Comparison of ENCODE assay signal across 12 cellular contexts in the genomic region with DNA sequence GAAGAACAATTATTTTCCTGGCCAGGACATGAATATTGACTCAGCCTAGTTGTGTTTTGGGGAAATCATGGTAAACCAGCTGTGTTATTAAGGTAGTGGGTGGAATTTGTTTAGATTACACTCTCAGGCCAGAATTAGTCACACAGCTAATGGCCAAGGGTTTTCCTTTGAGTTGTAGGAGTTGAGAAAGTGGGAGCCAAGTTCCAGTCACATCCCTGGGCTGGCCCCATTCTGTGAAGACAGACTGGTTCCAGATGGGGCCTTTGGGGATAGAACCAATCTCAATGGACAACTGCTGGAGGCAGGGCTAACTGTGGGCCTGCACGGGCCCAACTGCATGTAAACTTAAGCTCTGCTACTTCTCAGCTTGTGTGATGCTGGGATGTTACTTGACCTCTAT. TPM values are rescaled to one million over a fixed set of nuclear protein-coding genes. Genes with fewer than 3 reads are reported as not detected.
A peak's percentile ranks its signal among the peaks of the same experiment; 100 is the strongest.
DNase-seq lines count a peak whose midpoint lies in the region; ATAC-seq and TF ChIP-seq lines count a peak whose summit lies in the region.
"Had no signal": no experiment of that assay in that cellular context is flagged by ENCODE, and none has a peak within 500 bp of the region (broad histone marks: within the 10 kb centered on the region; RNA-seq: fewer than 3 reads in every experiment).

No MANE protein-coding gene starts in this region.

- WGBS in GM23248 (ENCODE audit: low coverage in 1 of 2, low lambda C conversion rate in 2 of 2, missing lambda C conversion rate in 2 of 2), 2 experiments = 0% methylated on average over 1 of the region's 1 CpG

- no peaks in the 10 kb centered on the region for H3K9me2 ChIP-seq in GM23248 (ENCODE audit: insufficient read depth)

- no peaks in the 10 kb centered on the region for H3K9me3 ChIP-seq in GM23248 (ENCODE audit: low read depth)
- H3K9me3 ChIP-seq in colonic mucosa = no peaks in the 10 kb centered on the region

- no peak for TF ChIP-seq CTCF in colonic mucosa (IDR thresholded peaks at IDR 0.05)
- TF ChIP-seq CTCF in GM10248 (IDR thresholded peaks at IDR 0.05; ENCODE audit: control extremely low read depth, extremely low read depth, low read depth, missing control alignments) = no peak

- intact Hi-C loops in colonic mucosa (cut with DNase I) = no loop called here
- intact Hi-C loops in left colon (cut with DNase I, micrococcal nuclease) = no loop called here

- DNase-seq in GM23248 (peak; percentile 97), colonic mucosa (peak; percentile 53), left colon (peak in 1 of 2 donors; percentile 55), stromal cell of bone marrow (ENCODE audit: low read depth) (peak; percentile 82), GM10248 (ENCODE audit: extremely low spot score) (no peak), NCI-H146 (lab: John Stamatoyannopoulos, UW) (no peak), DMS153 treated with DMSO at 0.1 percent for 48 hours (lab: John Stamatoyannopoulos, UW; ENCODE audit: unreplicated experiment) (no peak), RKO (ENCODE audit: low spot score) (no peak)
- DNase-seq: COR-L47, NCI-H2107, WERI-Rb-1 had no signal

- H3K4me2 ChIP-seq in GM23248 (ENCODE audit: unreplicated experiment) = peak overlapping the region; percentile 12

- POLR2A ChIA-PET in GM10248 (lab: Yijun Ruan, JAX) = no interaction called here

- H3K27ac ChIP-seq in GM23248 (peak overlapping the region; percentile 28), colonic mucosa (peak overlapping the region; percentile 71)
- H3K27ac ChIP-seq: parathyroid adenoma, WERI-Rb-1 had no signal

- H2AFZ ChIP-seq in GM23248 = no peak overlapping the region
- H2AFZ ChIP-seq: parathyroid adenoma had no signal

- peaks cover 19% of the 10 kb centered on the region for H3K27me3 ChIP-seq in GM23248 (replicated peaks; ENCODE audit: insufficient read depth)
- H3K27me3 ChIP-seq in colonic mucosa = peaks cover 7% of the 10 kb centered on the region

- no peak overlapping the region for H3K4me3 ChIP-seq in GM23248
- no peak overlapping the region for H3K4me3 ChIP-seq in colonic mucosa

- H3K4me1 ChIP-seq in GM23248 (ENCODE audit: insufficient read depth) (peaks cover 35% of the 10 kb centered on the region), colonic mucosa (no peaks in the 10 kb centered on the region)
- H3K4me1 ChIP-seq: parathyroid adenoma had no signal

- H3K79me2 ChIP-seq in GM23248 (ENCODE audit: insufficient read depth) = no peaks in the 10 kb centered on the region
- H3K79me2 ChIP-seq: parathyroid adenoma had no signal

- in situ Hi-C loops in GM23248 (cut with MboI) = no loop called here

- H3K9ac ChIP-seq in GM23248 (no peak overlapping the region), colonic mucosa (ENCODE audit: low read depth in 2 of 2, low read length in 2 of 2) (no peak overlapping the region)
- H3K9ac ChIP-seq: parathyroid adenoma had no signal

- CTCF ChIA-PET in GM10248 (lab: Yijun Ruan, JAX) = interaction anchor here (1.0 to 10.5 kb wide), 9 partner anchors 8 to 316 kb away, joined by 3 to 72 read pairs (median 6); partner anchors contain the start of gene KBTBD13

- ATAC-seq in left colon = peak; percentile 13

- no peaks in the 10 kb centered on the region for H3K36me3 ChIP-seq in GM23248 (ENCODE audit: low read depth)
- H3K36me3 ChIP-seq in colonic mucosa = no peaks in the 10 kb centered on the region
- H3K36me3 ChIP-seq: WERI-Rb-1 had no signal

- H3F3A ChIP-seq in GM23248 (ENCODE audit: insufficient read depth) = peaks cover 22% of the 10 kb centered on the region

- no peaks in the 10 kb centered on the region for H4K20me1 ChIP-seq in GM23248 (ENCODE audit: insufficient read depth)

RNA-seq across cellular contexts. Expression of gene RASL12, which starts 1.4 kb away (rescaled TPM):
- not detected in 2 replicates for total RNA-seq in GM23248 (2014; rRNA removed; shearing (Covaris generic))
- polyA plus RNA-seq in GM23248 (2016; fragmentation: Nextera tagmentation; extraction: Ambion mirVana) = not detected in 2 replicates
- total RNA-seq in colonic mucosa (1 to 10 TPM; 3.1 to 6.7 TPM), left colon (1 to 10 TPM; 2.0 to 9.2 TPM)

RNA-seq across cellular contexts. Expression of gene KBTBD13, which starts 7.4 kb away (rescaled TPM):
- total RNA-seq in GM23248 (2014; rRNA removed; shearing (Covaris generic)) = not detected in 2 replicates
- polyA plus RNA-seq in GM23248 (2016; fragmentation: Nextera tagmentation; extraction: Ambion mirVana) = not detected in 2 replicates
- not detected for total RNA-seq in colonic mucosa
- under 1 TPM in 1 of 2 donors, not detected in 1; 0.08 TPM for total RNA-seq in left colon

RNA-seq across cellular contexts. Expression of gene SLC51B, which starts 24.0 kb away (rescaled TPM):
- total RNA-seq in GM23248 (2014; rRNA removed; shearing (Covaris generic)) = not detected in 2 replicates
- not detected in 2 replicates for polyA plus RNA-seq in GM23248 (2016; fragmentation: Nextera tagmentation; extraction: Ambion mirVana)
- total RNA-seq in colonic mucosa (100 to 1,000 TPM in 1 of 2 donors, 10 to 100 TPM in 1; 73.1 to 102 TPM), left colon (100 to 1,000 TPM; 104 to 127 TPM)

RNA-seq across cellular contexts. Expression of gene MTFMT, which starts 39.7 kb away (rescaled TPM):
- total RNA-seq in GM23248 (2014; rRNA removed; shearing (Covaris generic)) = 25.3 and 26.4 TPM in 2 replicates
- 22.2 and 23.8 TPM in 2 replicates for polyA plus RNA-seq in GM23248 (2016; fragmentation: Nextera tagmentation; extraction: Ambion mirVana)
- 10 to 100 TPM; 22.1 to 25.9 TPM for total RNA-seq in colonic mucosa
- 10 to 100 TPM; 19.8 to 20.7 TPM for total RNA-seq in left colon

RNA-seq across cellular contexts. Expression of gene UBAP1L, which starts 45.8 kb away (rescaled TPM):
- total RNA-seq in GM23248 (2014; rRNA removed; shearing (Covaris generic)) = 0.43 and 0.63 TPM in 2 replicates
- polyA plus RNA-seq in GM23248 (2016; fragmentation: Nextera tagmentation; extraction: Ambion mirVana) = 0.38 and 0.89 TPM in 2 replicates
- total RNA-seq in colonic mucosa = 1 to 10 TPM; 1.2 to 3.7 TPM
- total RNA-seq in left colon = 1 to 10 TPM; 2.3 to 3.2 TPM

Comparison
In these comparisons a context has a peak if more than half of its experiments do, and no peak if none do; other contexts are left out.
1. DNase-seq: peak in GM23248 (single experiment), colonic mucosa (single experiment) and stromal cell of bone marrow (single experiment); none in GM10248 (single experiment), NCI-H146 (single experiment), DMS153 treated with DMSO at 0.1 percent for 48 hours (single experiment) and RKO (single experiment).
2. RNA of gene SLC51B, which starts 24.0 kb away (total RNA-seq): 104 to 127 TPM in left colon and 73.1 to 102 TPM in colonic mucosa; not detected in GM23248; every median in the first group is over 10 times any median in the second.